In the genomic region with DNA sequence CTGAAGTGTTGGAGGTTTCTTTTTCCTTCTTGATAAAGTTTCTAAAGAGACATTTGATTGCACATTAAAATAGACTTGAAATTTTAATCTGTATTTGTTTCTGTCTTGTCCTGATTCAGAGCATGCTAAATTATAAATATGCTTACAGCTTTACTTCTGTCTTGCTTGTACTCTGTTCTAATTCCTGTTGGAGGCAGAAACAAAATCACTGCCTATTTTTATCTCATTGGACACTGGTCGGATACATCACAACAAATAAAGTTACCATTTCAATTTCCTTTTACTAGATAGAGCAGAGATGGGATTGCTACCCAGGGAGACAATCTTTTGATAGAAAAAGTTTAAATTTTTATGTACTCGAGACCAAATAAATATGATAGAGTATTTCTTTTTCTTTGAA, we compare ENCODE assay signal across 35 cellular contexts.
"Had no signal": no experiment of that assay in that cellular context is flagged by ENCODE, and none has a peak within 500 bp of the region (broad histone marks: within the 10 kb centered on the region; RNA-seq: fewer than 3 reads in every experiment).

No MANE protein-coding gene starts in this region.

- H3K27me3 ChIP-seq: adrenal gland, body of pancreas, brain microvascular endothelial cell, breast epithelium had no signal

- ATAC-seq: activated CD8-positive, alpha-beta T cell treated with anti-CD3 and anti-CD28 coated beads for 36 hours; activated naive CD4-positive, alpha-beta T cell treated with anti-CD3 and anti-CD28 coated beads, Interleukin-2, amount 50 U/mL, for 72 hours; activated T-cell treated with anti-CD3 and anti-CD28 coated beads, Interleukin-2, amount 50 U/mL, for 4 hours; activated T-cell treated with anti-CD3 and anti-CD28 coated beads, Interleukin-2, amount 50 U/mL, for 72 hours; activated T-helper 17 cell treated with anti-CD3 and anti-CD28 coated beads, Interleukin-2, amount 50 U/mL, for 72 hours; body of pancreas had no signal

- H3K9me3 ChIP-seq: body of pancreas, breast epithelium had no signal

- H3K36me3 ChIP-seq: adrenal gland, brain microvascular endothelial cell, breast epithelium had no signal

- FAIRE-seq: astrocyte, TTC549 had no signal

- H3K4me3 ChIP-seq: adrenal gland, body of pancreas, breast epithelium had no signal

- H3K4me1 ChIP-seq: body of pancreas, breast epithelium had no signal

- DNase-seq: activated B cell treated with CpG ODN at 0.5 μM for 24 hours; activated CD4-positive, alpha-beta memory T cell treated with anti-CD3 and anti-CD28 coated beads for 36 hours; activated CD4-positive, alpha-beta T cell treated with anti-CD3 and anti-CD28 coated beads for 4 hours; activated CD4-positive, alpha-beta T cell treated with anti-CD3 and anti-CD28 coated beads, Interleukin-2, amount 10 ng/mL, durations not matched to agents 24 days and 14 days; activated CD4-positive, alpha-beta T cell treated with anti-CD3 and anti-CD28 coated beads, Interleukin-2, amount 50 U/mL, for 1 hour; activated CD4-positive, alpha-beta T cell treated with anti-CD3 and anti-CD28 coated beads, Interleukin-2, amount 50 U/mL, for 4 hours; activated CD4-positive, CD25-positive, alpha-beta regulatory T cell treated with anti-CD3 and anti-CD28 coated beads, Interleukin-2, amount 50 U/mL, for 72 hours; activated CD8-positive, alpha-beta memory T cell treated with anti-CD3 and anti-CD28 coated beads, Interleukin-2, amount 50 U/mL, for 4 hours; activated CD8-positive, alpha-beta T cell treated with anti-CD3 and anti-CD28 coated beads for 36 hours; activated effector memory CD4-positive, alpha-beta T cell treated with anti-CD3 and anti-CD28 coated beads, Interleukin-2, amount 50 U/mL, for 16 hours; activated gamma-delta T cell treated with Interleukin-2 at 50 U/mL for 16 hours; activated naive CD4-positive, alpha-beta T cell; activated naive CD4-positive, alpha-beta T cell treated with anti-CD3 and anti-CD28 coated beads for 36 hours; activated naive CD4-positive, alpha-beta T cell treated with anti-CD3 and anti-CD28 coated beads, Interleukin-2, amount 50 U/mL, for 16 hours; activated naive CD8-positive, alpha-beta T cell treated with anti-CD3 and anti-CD28 coated beads for 36 hours; activated T-cell treated with anti-CD3 and anti-CD28 coated beads for 4 hours; activated T-cell treated with anti-CD3 and anti-CD28 coated beads, Interleukin-2, amount 50 U/mL, for 1 hour; activated T-cell treated with anti-CD3 and anti-CD28 coated beads, Interleukin-2, amount 50 U/mL, for 4 hours; activated T-cell treated with anti-CD3 and anti-CD28 coated beads, Interleukin-2, amount 50 U/mL, for 72 hours; adrenal gland; amniotic stem cell; aorta; body of pancreas; brain microvascular endothelial cell; central memory CD4-positive, alpha-beta T cell; SW 1271; T-helper 1 cell; T-helper 2 cell; T-helper 9 cell had no signal

- H3K27ac ChIP-seq: adrenal gland, body of pancreas, brain microvascular endothelial cell, breast epithelium, VCaP had no signal
